Comparison of ENCODE assay signal across 10 cellular contexts in genomic region chr15:96340348-96340610, GRCh38. TPM values are rescaled to one million over a fixed set of nuclear protein-coding genes. Genes with fewer than 3 reads are reported as not detected.
DNase-seq lines count a peak whose midpoint lies in the region; ATAC-seq and TF ChIP-seq lines count a peak whose summit lies in the region.
"Had no signal": no experiment of that assay in that cellular context is flagged by ENCODE, and none has a peak within 500 bp of the region (broad histone marks: within the 10 kb centered on the region; RNA-seq: fewer than 3 reads in every experiment).

No MANE protein-coding gene starts in this region.

- intact Hi-C loops in lower lobe of right lung (cut with DNase I): no loop called here
- intact Hi-C loops in thyroid gland (cut with DNase I): no loop called here

- ATAC-seq in lower lobe of right lung (no peak), GM18520 (IDR thresholded peaks at IDR 0.05; ENCODE audit: unreplicated experiment) (no peak), HG03097 (IDR thresholded peaks at IDR 0.05; ENCODE audit: low FRiP score, unreplicated experiment) (no peak)

- H3K27me3 ChIP-seq in lower lobe of right lung (ENCODE audit: low read depth) (peaks cover 19% of the 10 kb centered on the region), thyroid gland (no peaks in the 10 kb centered on the region)

- peak overlapping the region; percentile 83 to 92 for H3K4me3 ChIP-seq in cardiac fibroblast (replicated peaks in 1 of 2; ENCODE audit: low read depth in 2 of 2, low read length in 2 of 2)
- peak overlapping the region; percentile 71 for H3K4me3 ChIP-seq in lower lobe of right lung
- H3K4me3 ChIP-seq in thyroid gland (replicated peaks in 1 of 3): peak overlapping the region; percentile 33 to 79 (median 49)

- no peaks in the 10 kb centered on the region for H3K9me3 ChIP-seq in lower lobe of right lung
- H3K9me3 ChIP-seq in thyroid gland: no peaks in the 10 kb centered on the region

- DNase-seq in NCI-H510A treated with DMSO at 0.1 percent for 48 hours (lab: John Stamatoyannopoulos, UW) (peak; percentile 21), NCI-H510A (lab: John Stamatoyannopoulos, UW) (no peak), cardiac fibroblast (ENCODE audit: low read depth in 2 of 2) (no peak), lower lobe of right lung (no peak), thyroid gland (no peak), GM20000 (ENCODE audit: low spot score) (no peak)
- DNase-seq: activated CD4-positive, alpha-beta T cell treated with anti-CD3 and anti-CD28 coated beads, Interleukin-2, amount 50 U/mL, for 48 hours; NCI-H524 treated with DMSO at 0.1 percent for 48 hours had no signal

- 3 to 6% methylated on average over 11 of the region's 11 CpGs for WGBS in thyroid gland, 2 donors

- H3K4me1 ChIP-seq in lower lobe of right lung: peaks cover 17% of the 10 kb centered on the region
- H3K4me1 ChIP-seq in thyroid gland: peaks cover 8 to 12% of the 10 kb centered on the region in 2 donors

- TF ChIP-seq CTCF in cardiac fibroblast (IDR thresholded peaks at IDR 0.05; ENCODE audit: low read depth, low read length): no peak
- TF ChIP-seq CTCF in lower lobe of right lung (IDR thresholded peaks at IDR 0.05): no peak
- TF ChIP-seq CTCF in thyroid gland (IDR thresholded peaks at IDR 0.05): no peak
- no peak for TF ChIP-seq CTCF in GM20000 (IDR thresholded peaks at IDR 0.05; ENCODE audit: extremely low read depth, missing control alignments)

- no peak for TF ChIP-seq POLR2A in thyroid gland (IDR thresholded peaks at IDR 0.05)

- H3K27ac ChIP-seq in lower lobe of right lung (peak overlapping the region; percentile 90), thyroid gland (peak overlapping the region; percentile 73 to 97 (median 95))

- H3K36me3 ChIP-seq in lower lobe of right lung: peaks cover 9% of the 10 kb centered on the region
- H3K36me3 ChIP-seq in thyroid gland: peaks cover 3 to 6% of the 10 kb centered on the region in 2 donors

RNA-seq across cellular contexts. Expression of gene NR2F2, which starts 9.8 kb away (rescaled TPM):
- total RNA-seq in lower lobe of right lung (50.6 TPM), thyroid gland (10 to 100 TPM; 18.3 to 30.2 (median 20.4) TPM)
